ENCODE assay signal across 8 cellular contexts in the genomic region with DNA sequence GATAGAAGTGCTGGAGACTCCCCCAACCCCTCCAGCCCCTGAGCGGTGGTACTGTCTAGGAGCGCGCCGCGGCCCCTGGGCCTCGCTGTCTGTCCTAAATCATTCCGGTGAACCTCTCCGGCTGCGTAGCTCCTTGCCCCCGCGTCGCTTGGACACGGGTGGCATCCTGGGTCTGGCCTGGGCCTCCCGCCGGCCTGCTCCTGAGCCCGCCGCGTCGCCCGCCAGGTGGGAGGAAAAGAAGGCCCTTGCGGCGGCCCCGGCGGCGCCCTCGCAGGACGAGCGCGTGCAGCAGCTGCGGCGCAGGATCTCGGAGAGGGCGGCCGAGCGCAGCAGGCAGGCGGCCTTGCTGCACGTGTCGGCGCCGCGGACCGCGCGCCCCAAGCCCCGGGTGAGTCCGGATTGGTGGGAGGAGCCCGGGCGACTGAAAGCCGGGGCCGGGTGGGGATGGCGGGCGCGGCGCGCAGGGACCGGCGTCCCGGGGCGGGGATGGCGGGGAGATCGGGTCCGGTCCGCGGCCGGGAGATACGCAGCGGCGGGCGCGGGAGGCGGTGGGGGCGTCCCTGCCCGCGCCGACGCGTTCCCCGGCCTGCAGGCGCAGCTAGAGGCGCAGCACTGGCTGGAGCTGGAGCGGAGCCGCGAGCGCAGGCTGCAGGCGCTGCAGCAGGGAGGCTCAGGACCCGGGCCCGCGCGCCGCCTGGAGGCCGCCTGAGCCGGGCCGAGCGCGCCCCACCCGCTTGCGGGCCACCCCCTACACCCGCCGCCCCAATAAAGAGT. TPM values are rescaled to one million over a fixed set of nuclear protein-coding genes. Genes with fewer than 3 reads are reported as not detected.
DNase-seq lines count a peak whose midpoint lies in the region; ATAC-seq, FAIRE-seq and TF ChIP-seq lines count a peak whose summit lies in the region.

No MANE protein-coding gene starts in this region.

- DNase-seq in GM18507 (ENCODE audit: extremely low spot score, insufficient read length, low read depth) (peak; percentile 63), NCI-H460 (ENCODE audit: extremely low read depth, low read depth) (peak; percentile 43), H1 (ENCODE audit: low read depth in 1 of 2, low spot score in 2 of 2) (peak in 1 of 2 experiments; percentile 81), mesendoderm (peak; percentile 81)
- DNase-seq in activated CD8-positive, alpha-beta memory T cell treated with anti-CD3 and anti-CD28 coated beads for 48 hours (ENCODE audit: low read depth in 2 of 3, low spot score in 2 of 3), result peak in 2 of 3 experiments; percentile 38 to 43
- peak; percentile 36 for DNase-seq in stimulated activated CD8-positive, alpha-beta memory T cell treated with anti-CD3 and anti-CD28 coated beads, Interleukin-12 subunit alpha, Interleukin-12 subunit beta, amount 100 ng/mL, for 24 hours (ENCODE audit: extremely low read depth)

- CTCF ChIA-PET in H1 (lab: Charles Lee; ENCODE audit: partially characterized antibody), result interaction anchor here (1.5 to 5.7 kb wide), 2 partner anchors 19 to 245 kb away, joined by 4 to 39 read pairs; no protein-coding TSS in a partner anchor

- H3K79me2 ChIP-seq in H1 (ENCODE audit: control insufficient read depth in 1 of 2, insufficient read depth in 2 of 2, low read length in 2 of 2) (peaks cover 0 to 4% of the 10 kb centered on the region in 2 experiments; a peak in 1 of 4 replicates), mesendoderm (ENCODE audit: control insufficient read depth, insufficient read depth, low read length) (no peaks in the 10 kb centered on the region)

- peak; percentile 74 for TF ChIP-seq CTCF in 22Rv1 (IDR thresholded peaks at IDR 0.05)
- peak in 2 of 3 experiments; percentile 43 to 50; a peak in 3 of 4 replicates for TF ChIP-seq CTCF in H1 (IDR thresholded peaks at IDR 0.05; ENCODE audit: control extremely low read depth in 1 of 3, insufficient read depth in 1 of 3, low read depth in 1 of 3, low read length in 3 of 3)

- ATAC-seq in HG03045 (IDR thresholded peaks at IDR 0.05; ENCODE audit: unreplicated experiment), result peak; percentile 69

- no peak overlapping the region for H2BK15ac ChIP-seq in H1 (ENCODE audit: low read length)
- H2BK15ac ChIP-seq in mesendoderm (replicated peaks; ENCODE audit: low read depth), result no peak overlapping the region

- H3K79me1 ChIP-seq in H1 (ENCODE audit: low read depth, low read length) (no peaks in the 10 kb centered on the region; the same call in 1 of the 2 replicates), mesendoderm (ENCODE audit: low read length) (no peaks in the 10 kb centered on the region)

- H2BK120ac ChIP-seq in H1 (replicated peaks; ENCODE audit: low read depth, low read length) (no peak overlapping the region), mesendoderm (ENCODE audit: low read depth, low read length) (no peak overlapping the region)

- no peak overlapping the region for H3K14ac ChIP-seq in H1 (ENCODE audit: insufficient read length)

- H2BK12ac ChIP-seq in H1 (ENCODE audit: low read depth, low read length), result no peak overlapping the region

- no peak overlapping the region for H3K23ac ChIP-seq in H1 (ENCODE audit: insufficient read length)
- peak overlapping the region; percentile 97 for H3K23ac ChIP-seq in mesendoderm (ENCODE audit: low read length)

- peak overlapping the region; percentile 61 to 81 for H3K4me2 ChIP-seq in H1 (ENCODE audit: insufficient read depth in 1 of 2, low read depth in 2 of 2, low read length in 2 of 2)
- H3K4me2 ChIP-seq in mesendoderm (ENCODE audit: low read length), result peak overlapping the region; percentile 9

- H3K23me2 ChIP-seq in H1 (ENCODE audit: low read depth, low read length), result peaks cover 3% of the 10 kb centered on the region; the same call in 1 of the 2 replicates

- TF ChIP-seq RAD21 in H1 (IDR thresholded peaks at IDR 0.05 in 1 of 2, conservative IDR thresholded peaks at IDR 0.05 in 1 of 2; ENCODE audit: low read depth in 2 of 2, low read length in 2 of 2), result peak; percentile 10 to 38; a peak in 1 of 4 replicates

- H3K9me3 ChIP-seq in H1 (ENCODE audit: insufficient read depth in 2 of 2, low read depth in 1 of 2, low read length in 1 of 2), result no peaks in the 10 kb centered on the region

- no peak overlapping the region for H2AFZ ChIP-seq in H1 (ENCODE audit: low read length)

- TF ChIP-seq POLR2A in H1 (IDR thresholded peaks at IDR 0.05; ENCODE audit: control extremely low read depth in 1 of 2, low read depth in 2 of 2, low read length in 2 of 2), result no peak

- H3K4me1 ChIP-seq in H1 (replicated peaks in 1 of 4; ENCODE audit: control insufficient read depth in 3 of 4, insufficient read depth in 4 of 4, low read length in 3 of 4) (peaks cover 0 to 9% (median 7%) of the 10 kb centered on the region in 4 experiments; a peak in 6 of 7 replicates), mesendoderm (ENCODE audit: control insufficient read depth, low read depth, low read length) (peaks cover 4% of the 10 kb centered on the region)

- H2AK5ac ChIP-seq in H1 (ENCODE audit: low read depth, low read length) (no peak overlapping the region), mesendoderm (ENCODE audit: low read length) (no peak overlapping the region)

- H3K4ac ChIP-seq in H1 (replicated peaks; ENCODE audit: insufficient read length, low read depth, low read length) (no peak overlapping the region), mesendoderm (ENCODE audit: low read depth, low read length) (no peak overlapping the region)

- H3K4me3 ChIP-seq in H1 (ENCODE audit: extremely low read depth in 1 of 4, insufficient read depth in 2 of 4, low read depth in 3 of 4, low read length in 4 of 4) (peak overlapping the region; percentile 34 to 64 (median 37)), mesendoderm (ENCODE audit: low read length) (no peak overlapping the region)

- H3K27me3 ChIP-seq in H1 (replicated peaks in 1 of 4; ENCODE audit: control insufficient read depth in 3 of 4, extremely low read depth in 1 of 4, insufficient read depth in 3 of 4, low read length in 3 of 4), result peaks cover 0 to 20% (median 13%) of the 10 kb centered on the region in 4 experiments; a peak in 5 of 7 replicates
- no peaks in the 10 kb centered on the region for H3K27me3 ChIP-seq in mesendoderm (ENCODE audit: insufficient read depth, low read length, poor library complexity)

- H3K9ac ChIP-seq in H1 (replicated peaks in 1 of 4; ENCODE audit: extremely low read depth in 1 of 4, low read depth in 3 of 4, low read length in 3 of 4), result peak overlapping the region in 3 of 4 experiments; percentile 45 to 66 (median 51); a peak in 5 of 7 replicates
- H3K9ac ChIP-seq in mesendoderm (ENCODE audit: low read length), result peak overlapping the region; percentile 64

- TF ChIP-seq EP300 in H1 (IDR thresholded peaks at IDR 0.05; ENCODE audit: borderline replicate concordance in 1 of 2, low read depth in 2 of 2, low read length in 2 of 2), result no peak; a peak in 1 of 3 replicates

- WGBS in H1 (ENCODE audit: extremely low coverage in 1 of 2, insufficient coverage in 1 of 2, insufficient read length in 1 of 2, insufficient replicate concordance in 2 of 2, low coverage in 1 of 2, low lambda C conversion rate in 2 of 2, missing lambda C conversion rate in 1 of 2), 2 experiments, result 2% methylated on average over 29 of the region's 99 CpGs; no CpG with 5 or more reads in 1 of the 2 experiments
- WGBS in mesendoderm (ENCODE audit: extremely low coverage, insufficient coverage, low lambda C conversion rate), result no CpG with 5 or more reads among the region's 99 CpGs

- no peaks in the 10 kb centered on the region for H3K36me3 ChIP-seq in H1 (ENCODE audit: control insufficient read depth in 2 of 4, insufficient read depth in 4 of 4, low read length in 3 of 4)
- no peaks in the 10 kb centered on the region for H3K36me3 ChIP-seq in mesendoderm (ENCODE audit: control insufficient read depth, insufficient read depth, low read length)

- H2BK20ac ChIP-seq in H1 (ENCODE audit: low read length), result no peak overlapping the region

- H3K56ac ChIP-seq in H1 (replicated peaks; ENCODE audit: insufficient read length, low read depth, low read length) (no peak overlapping the region), mesendoderm (ENCODE audit: low read length) (peak overlapping the region; percentile 88)

- peak; percentile 82 for FAIRE-seq in GM18507 (lab: Jason Lieb, UNC)
- no peak for FAIRE-seq in H1 (lab: Jason Lieb, UNC)

- H4K91ac ChIP-seq in H1 (replicated peaks; ENCODE audit: insufficient read length, low read length), result no peak overlapping the region

- H4K5ac ChIP-seq in H1 (ENCODE audit: insufficient read length, low read depth, low read length), result no peak overlapping the region
- H4K5ac ChIP-seq in mesendoderm (ENCODE audit: low read length), result no peak overlapping the region

- H3K27ac ChIP-seq in 22Rv1 (no peak overlapping the region), H1 (ENCODE audit: low read depth, low read length) (no peak overlapping the region), mesendoderm (ENCODE audit: low read depth, low read length) (no peak overlapping the region)

- H3K18ac ChIP-seq in H1 (ENCODE audit: extremely low read depth, low read length) (peak overlapping the region; percentile 90), mesendoderm (ENCODE audit: low read length) (peak overlapping the region; percentile 20)

- peak overlapping the region; percentile 81 for H4K8ac ChIP-seq in H1 (ENCODE audit: extremely low read depth, insufficient read depth, low read length)
- H4K8ac ChIP-seq in mesendoderm (ENCODE audit: low read depth, low read length), result no peak overlapping the region

- H2BK5ac ChIP-seq in H1 (ENCODE audit: low read depth, low read length), result no peak overlapping the region
- no peak overlapping the region for H2BK5ac ChIP-seq in mesendoderm (ENCODE audit: low read length)

- peaks cover 0 to 4% of the 10 kb centered on the region in 2 experiments for H4K20me1 ChIP-seq in H1 (replicated peaks in 1 of 2; ENCODE audit: control insufficient read depth in 1 of 2, insufficient read depth in 2 of 2, low read length in 2 of 2)

- POLR2A ChIA-PET in H1 (lab: Charles Lee; ENCODE audit: partially characterized antibody), result interaction anchor here (0.9 kb wide), 1 partner anchor 81 kb away, joined by 3 read pairs; no protein-coding TSS in a partner anchor

RNA-seq across cellular contexts. Expression of a gene that starts 6.5 kb away (rescaled TPM):
- 53.3 and 61.6 TPM in 2 replicates for total RNA-seq in NCI-H460 (2014; rRNA removed; shearing (Covaris generic))
- 37.9 and 41.1 TPM in 2 replicates for polyA plus RNA-seq in NCI-H460 (2014; cell fraction: nucleus; rRNA removed)
- 75.0 and 78.9 TPM in 2 replicates for total RNA-seq in H1 (2021; fragmentation: NEBNext Ultra II Directional; extraction: Animal tissue kit (Norgen Biotek cat#: 25700))
- polyA plus RNA-seq in H1 (2011; rRNA removed), result 68.2 and 70.5 TPM in 2 replicates
- 87.3 TPM for polyA plus RNA-seq in H1 (2011; cell fraction: cytosol; rRNA removed)
- 69.7 TPM for polyA plus RNA-seq in H1 (2011; cell fraction: nucleus; rRNA removed)
- polyA plus RNA-seq in H1 (2012, experiment 1 of 2), result 60.0 to 63.7 TPM (median 62.1 TPM) in 4 replicates
- polyA plus RNA-seq in H1 (2012, experiment 2 of 2), result 36.0 TPM
- 49.9 TPM for polyA plus RNA-seq in H1 (2013, experiment 1 of 2)
- 51.6 TPM for polyA plus RNA-seq in H1 (2013, experiment 2 of 2)
- polyA minus RNA-seq in H1 (2011; rRNA and poly(A)+ RNA removed), result 98.4 and 122 TPM in 2 replicates
- polyA minus RNA-seq in H1 (2011; cell fraction: cytosol; rRNA and poly(A)+ RNA removed), result 68.6 TPM
- polyA minus RNA-seq in H1 (2011; cell fraction: nucleus; rRNA and poly(A)+ RNA removed), result 76.8 TPM
- polyA plus RNA-seq in mesendoderm (2013, experiment 1 of 2), result 57.6 TPM
- 56.5 TPM for polyA plus RNA-seq in mesendoderm (2013, experiment 2 of 2)

RNA-seq across cellular contexts. Expression of a gene that starts 43.6 kb away (rescaled TPM):
- total RNA-seq in NCI-H460 (2014; rRNA removed; shearing (Covaris generic)), result not detected in 2 replicates
- not detected in 2 replicates for polyA plus RNA-seq in NCI-H460 (2014; cell fraction: nucleus; rRNA removed)
- total RNA-seq in H1 (2021; fragmentation: NEBNext Ultra II Directional; extraction: Animal tissue kit (Norgen Biotek cat#: 25700)), result not detected in 2 replicates
- polyA plus RNA-seq in H1 (2011; rRNA removed), result 0.09 TPM in 1 of 2 replicates, not detected in the other
- polyA plus RNA-seq in H1 (2011; cell fraction: cytosol; rRNA removed), result 0.36 TPM
- 0.90 TPM for polyA plus RNA-seq in H1 (2011; cell fraction: nucleus; rRNA removed)
- 0.25 TPM in 1 of 4 replicates, not detected in the others for polyA plus RNA-seq in H1 (2012, experiment 1 of 2)
- polyA plus RNA-seq in H1 (2012, experiment 2 of 2), result not detected
- 0.12 TPM for polyA plus RNA-seq in H1 (2013, experiment 1 of 2)
- 0.13 TPM for polyA plus RNA-seq in H1 (2013, experiment 2 of 2)
- not detected in 2 replicates for polyA minus RNA-seq in H1 (2011; rRNA and poly(A)+ RNA removed)
- polyA minus RNA-seq in H1 (2011; cell fraction: cytosol; rRNA and poly(A)+ RNA removed), result not detected
- not detected for polyA minus RNA-seq in H1 (2011; cell fraction: nucleus; rRNA and poly(A)+ RNA removed)
- polyA plus RNA-seq in mesendoderm (2013, experiment 1 of 2), result 0.11 TPM
- 0.13 TPM for polyA plus RNA-seq in mesendoderm (2013, experiment 2 of 2)

RNA-seq across cellular contexts. Expression of a gene that starts 44.0 kb away (rescaled TPM):
- total RNA-seq in NCI-H460 (2014; rRNA removed; shearing (Covaris generic)), result 7.1 and 10.0 TPM in 2 replicates
- 29.1 and 44.9 TPM in 2 replicates for polyA plus RNA-seq in NCI-H460 (2014; cell fraction: nucleus; rRNA removed)
- total RNA-seq in H1 (2021; fragmentation: NEBNext Ultra II Directional; extraction: Animal tissue kit (Norgen Biotek cat#: 25700)), result 3.9 and 4.9 TPM in 2 replicates
- 1.7 and 3.1 TPM in 2 replicates for polyA plus RNA-seq in H1 (2011; rRNA removed)
- 2.3 TPM for polyA plus RNA-seq in H1 (2011; cell fraction: cytosol; rRNA removed)
- 9.8 TPM for polyA plus RNA-seq in H1 (2011; cell fraction: nucleus; rRNA removed)
- 1.5 to 2.1 TPM (median 1.9 TPM) in 4 replicates for polyA plus RNA-seq in H1 (2012, experiment 1 of 2)
- polyA plus RNA-seq in H1 (2012, experiment 2 of 2), result 2.0 TPM
- 3.7 TPM for polyA plus RNA-seq in H1 (2013, experiment 1 of 2)
- 3.2 TPM for polyA plus RNA-seq in H1 (2013, experiment 2 of 2)
- polyA minus RNA-seq in H1 (2011; rRNA and poly(A)+ RNA removed), result 1.7 and 2.4 TPM in 2 replicates
- polyA minus RNA-seq in H1 (2011; cell fraction: cytosol; rRNA and poly(A)+ RNA removed), result 2.5 TPM
- polyA minus RNA-seq in H1 (2011; cell fraction: nucleus; rRNA and poly(A)+ RNA removed), result 5.8 TPM
- polyA plus RNA-seq in mesendoderm (2013, experiment 1 of 2), result 1.5 TPM
- 1.4 TPM for polyA plus RNA-seq in mesendoderm (2013, experiment 2 of 2)
